Comparison of ENCODE assay signal across 8 cellular contexts in the genomic region with DNA sequence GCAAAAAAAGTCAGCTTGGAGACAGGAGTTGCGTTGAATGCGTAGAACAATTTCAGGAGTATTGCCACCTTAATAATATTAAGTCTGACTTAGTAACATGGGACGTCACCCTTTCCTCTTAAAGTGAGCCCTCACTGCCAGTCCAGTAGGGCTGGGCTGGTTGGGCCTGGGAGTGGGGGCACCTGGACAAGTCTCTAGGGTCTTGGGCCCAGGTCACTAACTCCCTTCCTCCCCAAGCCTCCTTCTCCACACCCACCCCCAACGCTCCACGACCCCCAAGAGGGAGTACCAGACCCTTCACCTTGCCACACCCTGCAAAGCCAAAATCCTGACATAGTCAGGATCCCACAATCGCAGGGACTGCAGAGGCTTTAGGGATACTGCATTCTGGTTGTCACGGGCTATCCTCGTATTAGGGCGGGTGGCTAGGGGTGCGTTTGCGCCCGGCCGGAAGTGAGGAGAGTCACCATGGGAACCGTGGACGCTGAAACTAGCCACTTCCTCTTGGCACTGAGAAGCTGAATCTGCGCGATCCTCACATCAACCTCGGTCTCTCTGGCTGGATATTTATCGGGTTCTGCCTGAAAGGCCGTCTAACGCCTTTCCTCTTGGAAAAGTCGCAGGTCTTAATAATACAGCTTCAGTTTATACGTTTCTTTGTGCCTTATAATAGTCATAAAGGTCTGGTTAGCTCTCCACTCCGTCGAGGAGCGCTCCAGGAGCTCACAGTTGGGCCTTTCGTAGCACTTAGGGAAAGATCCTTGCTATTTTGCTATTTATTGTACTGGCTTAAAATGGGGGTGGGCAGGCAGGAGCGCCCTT. TPM values are rescaled to one million over a fixed set of nuclear protein-coding genes. Genes with fewer than 3 reads are reported as not detected.
DNase-seq lines count a peak whose midpoint lies in the region; ATAC-seq, FAIRE-seq and TF ChIP-seq lines count a peak whose summit lies in the region.

No MANE protein-coding gene starts in this region.

- H4K20me1 ChIP-seq in OCI-LY1 (ENCODE audit: insufficient read depth, low read length) = no peaks in the 10 kb centered on the region

- H3K27ac ChIP-seq in OCI-LY1 (ENCODE audit: low read depth, low read length, poor library complexity, severe bottlenecking) = no peak overlapping the region
- no peak overlapping the region for H3K27ac ChIP-seq in thymus (ENCODE audit: low read depth)

- H3K36me3 Mint-ChIP-seq in neural crest cell (ENCODE audit: low read depth) = no peaks in the 10 kb centered on the region

- DNase-seq in C1 segment of cervical spinal cord (lab: John Stamatoyannopoulos, UW) (peak in 12 of 14 donors; percentile 13 to 72 (median 34)), frontal cortex (ENCODE audit: low spot score in 2 of 2) (peak; percentile 73 to 83), neural crest cell (ENCODE audit: low read depth, low spot score) (peak; percentile 51)
- DNase-seq in activated gamma-delta T cell treated with anti-CD3 and anti-CD28 coated beads, Interleukin-2, amount 50 U/mL, for 16 hours (ENCODE audit: low read depth) = peak; percentile 41

- peak overlapping the region; percentile 95 for H3K4me2 ChIP-seq in OCI-LY1 (ENCODE audit: low read length)

- no peaks in the 10 kb centered on the region for H3K9me2 ChIP-seq in OCI-LY1 (ENCODE audit: low read depth, low read length)

- no peaks in the 10 kb centered on the region for H3K36me3 ChIP-seq in OCI-LY1 (ENCODE audit: insufficient read depth, low read length)
- no peaks in the 10 kb centered on the region for H3K36me3 ChIP-seq in thymus (ENCODE audit: control insufficient read depth, insufficient read depth)

- no peaks in the 10 kb centered on the region for H3K4me1 Mint-ChIP-seq in neural crest cell

- WGBS in thymus = 15% methylated on average over 28 of the region's 28 CpGs

- peak overlapping the region; percentile 94; the same call in 1 of the 2 replicates for H2AFZ ChIP-seq in OCI-LY1 (ENCODE audit: low read length)

- peak overlapping the region; percentile 85 for H3K4me3 Mint-ChIP-seq in neural crest cell

- H3F3A ChIP-seq in OCI-LY1 (ENCODE audit: insufficient read depth, low read length) = no peaks in the 10 kb centered on the region

- peak overlapping the region; percentile 59 for H3K9ac ChIP-seq in OCI-LY1 (ENCODE audit: low read length)

- H3K4me3 ChIP-seq in OCI-LY1 (ENCODE audit: low read depth, low read length, poor library complexity, severe bottlenecking) (peak overlapping the region; percentile 63), thymus (ENCODE audit: low read length) (peak overlapping the region; percentile 10)

- H3K27me3 ChIP-seq in OCI-LY1 (ENCODE audit: insufficient read depth, low read length) = no peaks in the 10 kb centered on the region
- H3K27me3 ChIP-seq in thymus (ENCODE audit: control insufficient read depth, insufficient read depth) = peaks cover 21% of the 10 kb centered on the region

- FAIRE-seq in frontal cortex (lab: Jason Lieb, UNC) = no peak

- H3K9me3 Mint-ChIP-seq in neural crest cell = no peaks in the 10 kb centered on the region

- TF ChIP-seq CTCF in OCI-LY1 (IDR thresholded peaks at IDR 0.05; ENCODE audit: low read length) (no peak), neural crest cell (conservative IDR thresholded peaks at IDR 0.05) (no peak)

- ATAC-seq in GM19328 (IDR thresholded peaks at IDR 0.05; ENCODE audit: unreplicated experiment) (peak; percentile 99), HG03439 (IDR thresholded peaks at IDR 0.05; ENCODE audit: unreplicated experiment) (peak; percentile 99)

- H3K9me3 ChIP-seq in OCI-LY1 (ENCODE audit: low read length) = no peaks in the 10 kb centered on the region
- H3K9me3 ChIP-seq in thymus (ENCODE audit: control insufficient read depth) = no peaks in the 10 kb centered on the region

- no peak overlapping the region for H3K27ac Mint-ChIP-seq in neural crest cell (ENCODE audit: unreplicated experiment)

- H3K4me1 ChIP-seq in OCI-LY1 (ENCODE audit: insufficient read depth, low read length, severe bottlenecking) (peaks cover 11% of the 10 kb centered on the region), thymus (ENCODE audit: control insufficient read depth, insufficient read depth, low read length) (no peaks in the 10 kb centered on the region)

- peaks cover 63% of the 10 kb centered on the region for H3K27me3 Mint-ChIP-seq in neural crest cell (ENCODE audit: low read depth)

- no peaks in the 10 kb centered on the region for H3K79me2 ChIP-seq in OCI-LY1 (ENCODE audit: insufficient read depth, low read length)

RNA-seq across cellular contexts. Expression of gene CXXC1, which starts 10.3 kb away (rescaled TPM):
- total RNA-seq in frontal cortex (35.5 TPM), neural crest cell (101 and 108 TPM in 2 replicates)
- polyA plus RNA-seq in thymus = 113 TPM

RNA-seq across cellular contexts. Expression of gene MBD1, which starts 16.5 kb away (rescaled TPM):
- total RNA-seq in frontal cortex = 51.4 TPM
- 65.2 and 77.2 TPM in 2 replicates for total RNA-seq in neural crest cell
- 48.9 TPM for polyA plus RNA-seq in thymus

RNA-seq across cellular contexts. Expression of gene CFAP53, which starts 31.5 kb away (rescaled TPM):
- total RNA-seq in frontal cortex (1.2 TPM), neural crest cell (0.54 and 0.84 TPM in 2 replicates)
- polyA plus RNA-seq in thymus = 2.1 TPM
